ENCODE assay signal across 24 cellular contexts in the genomic region with DNA sequence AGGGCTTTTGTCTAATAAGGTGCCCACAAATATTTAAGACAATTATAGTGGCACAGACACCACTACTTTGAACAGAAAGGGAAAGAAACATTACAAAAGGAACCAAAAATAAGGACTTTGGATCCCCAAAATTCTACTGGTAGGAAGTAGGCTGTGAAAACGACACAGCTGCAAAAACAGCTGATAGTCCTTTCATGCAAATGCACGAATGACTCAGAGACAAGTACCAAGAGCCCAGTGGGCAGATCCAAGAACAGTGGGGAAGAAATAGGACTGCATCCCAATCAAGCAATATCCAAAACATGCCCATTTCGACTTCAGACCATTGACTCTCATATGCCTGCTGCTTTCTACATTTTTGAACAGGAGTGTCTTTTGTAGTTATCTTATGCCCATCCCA.
A peak's percentile ranks its signal among the peaks of the same experiment; 100 is the strongest.
DNase-seq lines count a peak whose midpoint lies in the region; ATAC-seq and TF ChIP-seq lines count a peak whose summit lies in the region.
"Had no signal": no experiment of that assay in that cellular context is flagged by ENCODE, and none has a peak within 500 bp of the region (broad histone marks: within the 10 kb centered on the region; RNA-seq: fewer than 3 reads in every experiment).

No MANE protein-coding gene starts in this region.

- H3K9me3 ChIP-seq in right atrium auricular region: no peaks in the 10 kb centered on the region
- H3K9me3 ChIP-seq: BLaER1 treated with 17β-estradiol and CSF1 and Interleukin-3, amounts not matched to agents 10 nM and 100 nM; SJCRH30; testis had no signal

- no peak for TF ChIP-seq CTCF in right atrium auricular region (IDR thresholded peaks at IDR 0.05)
- no peak for TF ChIP-seq CTCF in epithelial cell of esophagus (IDR thresholded peaks at IDR 0.05; ENCODE audit: insufficient read depth, low read depth, low read length, missing control alignments)

- no peaks in the 10 kb centered on the region for H3K36me3 ChIP-seq in right atrium auricular region
- H3K36me3 ChIP-seq: BLaER1 treated with 17β-estradiol and CSF1 and Interleukin-3, amounts not matched to agents 10 nM and 100 nM; SJCRH30 had no signal

- H3K4me3 ChIP-seq in right atrium auricular region (no peak overlapping the region), epithelial cell of esophagus (ENCODE audit: low read length) (no peak overlapping the region)
- H3K4me3 ChIP-seq: lung, SJCRH30, testis had no signal

- DNase-seq in Right ventricle myocardium superior: no peak
- DNase-seq in right atrium auricular region (ENCODE audit: low spot score): no peak
- DNase-seq in NCI-H446 treated with DMSO at 0.1 percent for 48 hours (lab: John Stamatoyannopoulos, UW): peak; percentile 25
- peak; percentile 12 for DNase-seq in epithelial cell of esophagus (ENCODE audit: low read depth)
- DNase-seq in renal cortical epithelial cell (ENCODE audit: low read depth): peak; percentile 11
- DNase-seq in SK-N-DZ (ENCODE audit: low spot score): no peak
- no peak for DNase-seq in NCI-H226
- DNase-seq: activated CD4-positive, alpha-beta T cell treated with anti-CD3 and anti-CD28 coated beads for 36 hours; activated CD8-positive, alpha-beta memory T cell treated with anti-CD3 and anti-CD28 coated beads for 24 hours; activated gamma-delta T cell; activated T-cell treated with anti-CD3 and anti-CD28 coated beads, Interleukin-2, amount 50 U/mL, for 1 hour; COR-L47; DND-41; HCEC 1CT; MM.1S; NCI-H1417 treated with DMSO at 0.1 percent for 48 hours; stimulated activated CD4-positive, alpha-beta T cell treated with anti-CD3 and anti-CD28 coated beads, Interleukin-4, amount 100 ng/mL, for 1 hour; stimulated activated naive B cell treated with anti-CD40 and anti-IgM and Interleukin-4, amounts not matched to agents 10 μg/mL and 1 μg/mL and 100 μg/mL, for 72 hours; testis had no signal

- ATAC-seq in Right ventricle myocardium superior (ENCODE audit: poor library complexity) (peak; percentile 25), GM21423 (IDR thresholded peaks at IDR 0.05; ENCODE audit: unreplicated experiment) (no peak)
- ATAC-seq: activated CD4-positive, alpha-beta T cell treated with anti-CD3 and anti-CD28 coated beads for 36 hours; Panc1 had no signal

- no peak overlapping the region for H3K27ac ChIP-seq in right atrium auricular region
- H3K27ac ChIP-seq: SJCRH30, testis had no signal

- H3K27me3 ChIP-seq in right atrium auricular region: no peaks in the 10 kb centered on the region
- H3K27me3 ChIP-seq: BLaER1 treated with 17β-estradiol and CSF1 and Interleukin-3, amounts not matched to agents 10 nM and 100 nM; SJCRH30; testis had no signal

- H3K4me1 ChIP-seq in right atrium auricular region: peaks cover 0 to 27% of the 10 kb centered on the region in 2 donors
- H3K4me1 ChIP-seq: testis had no signal

- intact Hi-C loops in Right ventricle myocardium superior (cut with DNase I): no loop called here

Comparison
In these comparisons a context has a peak if more than half of its experiments do, and no peak if none do; other contexts are left out.
1. DNase-seq: peak in NCI-H446 treated with DMSO at 0.1 percent for 48 hours (single experiment), epithelial cell of esophagus (single experiment) and renal cortical epithelial cell (single experiment); none in Right ventricle myocardium superior (single experiment), right atrium auricular region (single experiment), SK-N-DZ (single experiment) and NCI-H226 (single experiment).